ENCODE assay signal across 3 cellular contexts in the genomic region with DNA sequence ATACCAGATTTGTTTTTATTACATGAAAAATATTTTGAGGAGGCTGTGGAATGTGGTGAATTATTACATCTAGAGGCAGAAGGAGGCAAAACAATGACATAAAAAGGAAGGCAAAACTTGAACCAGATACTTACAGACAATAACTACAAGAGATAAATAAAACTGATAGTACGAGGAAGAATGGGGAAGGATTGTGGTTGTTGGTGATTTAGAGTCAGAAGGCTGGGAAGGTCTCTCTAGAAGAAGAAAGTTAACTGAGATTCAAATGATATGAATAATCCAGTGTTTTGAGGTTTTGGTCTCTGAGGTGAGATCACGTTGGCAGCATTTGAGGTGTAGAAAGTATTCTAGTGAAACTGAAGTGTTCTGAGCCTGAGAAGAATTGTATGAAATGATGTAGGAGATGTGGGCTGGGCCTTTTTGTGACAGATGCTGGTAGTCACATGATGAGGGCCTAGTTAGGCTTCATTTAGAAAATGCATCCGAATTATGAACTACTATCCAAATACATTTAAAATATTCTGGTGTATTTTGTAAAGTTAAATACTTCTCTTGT.
TF ChIP-seq lines count a peak whose summit lies in the region.

No MANE protein-coding gene starts in this region.

TF ChIP-seq in SK-N-SH treated with all-trans-retinoic acid at 6 μM for 48 hours, 23 proteins besides CTCF, POLR2A, EP300 and RAD21:
- TF ChIP-seq ISL1 (CRISPR knock-in tag; IDR thresholded peaks at IDR 0.05), result peak; percentile 18; the same call in 1 of the 2 replicates
- TF ChIP-seq ZNF70 (CRISPR knock-in tag; IDR thresholded peaks at IDR 0.05), result no peak

TF ChIP-seq in SK-N-SH, 30 proteins besides CTCF, POLR2A, EP300 and RAD21:
- no peak for TF ChIP-seq TAF1 (IDR thresholded peaks at IDR 0.05; ENCODE audit: borderline replicate concordance, low read depth, low read length)
- TF ChIP-seq FOSL2 (IDR thresholded peaks at IDR 0.05; ENCODE audit: borderline replicate concordance, low read depth), result no peak
- TF ChIP-seq, protein P1, sequence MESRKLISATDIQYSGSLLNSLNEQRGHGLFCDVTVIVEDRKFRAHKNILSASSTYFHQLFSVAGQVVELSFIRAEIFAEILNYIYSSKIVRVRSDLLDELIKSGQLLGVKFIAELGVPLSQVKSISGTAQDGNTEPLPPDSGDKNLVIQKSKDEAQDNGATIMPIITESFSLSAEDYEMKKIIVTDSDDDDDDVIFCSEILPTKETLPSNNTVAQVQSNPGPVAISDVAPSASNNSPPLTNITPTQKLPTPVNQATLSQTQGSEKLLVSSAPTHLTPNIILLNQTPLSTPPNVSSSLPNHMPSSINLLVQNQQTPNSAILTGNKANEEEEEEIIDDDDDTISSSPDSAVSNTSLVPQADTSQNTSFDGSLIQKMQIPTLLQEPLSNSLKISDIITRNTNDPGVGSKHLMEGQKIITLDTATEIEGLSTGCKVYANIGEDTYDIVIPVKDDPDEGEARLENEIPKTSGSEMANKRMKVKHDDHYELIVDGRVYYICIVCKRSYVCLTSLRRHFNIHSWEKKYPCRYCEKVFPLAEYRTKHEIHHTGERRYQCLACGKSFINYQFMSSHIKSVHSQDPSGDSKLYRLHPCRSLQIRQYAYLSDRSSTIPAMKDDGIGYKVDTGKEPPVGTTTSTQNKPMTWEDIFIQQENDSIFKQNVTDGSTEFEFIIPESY (IDR thresholded peaks at IDR 0.05; ENCODE audit: borderline replicate concordance, low read depth), result no peak
- TF ChIP-seq, protein P2, sequence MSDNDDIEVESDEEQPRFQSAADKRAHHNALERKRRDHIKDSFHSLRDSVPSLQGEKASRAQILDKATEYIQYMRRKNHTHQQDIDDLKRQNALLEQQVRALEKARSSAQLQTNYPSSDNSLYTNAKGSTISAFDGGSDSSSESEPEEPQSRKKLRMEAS (IDR thresholded peaks at IDR 0.05; ENCODE audit: low read depth), result no peak
- no peak for TF ChIP-seq ELF1 (IDR thresholded peaks at IDR 0.05)
- no peak for TF ChIP-seq JUND (IDR thresholded peaks at IDR 0.05)
- TF ChIP-seq, protein P3, sequence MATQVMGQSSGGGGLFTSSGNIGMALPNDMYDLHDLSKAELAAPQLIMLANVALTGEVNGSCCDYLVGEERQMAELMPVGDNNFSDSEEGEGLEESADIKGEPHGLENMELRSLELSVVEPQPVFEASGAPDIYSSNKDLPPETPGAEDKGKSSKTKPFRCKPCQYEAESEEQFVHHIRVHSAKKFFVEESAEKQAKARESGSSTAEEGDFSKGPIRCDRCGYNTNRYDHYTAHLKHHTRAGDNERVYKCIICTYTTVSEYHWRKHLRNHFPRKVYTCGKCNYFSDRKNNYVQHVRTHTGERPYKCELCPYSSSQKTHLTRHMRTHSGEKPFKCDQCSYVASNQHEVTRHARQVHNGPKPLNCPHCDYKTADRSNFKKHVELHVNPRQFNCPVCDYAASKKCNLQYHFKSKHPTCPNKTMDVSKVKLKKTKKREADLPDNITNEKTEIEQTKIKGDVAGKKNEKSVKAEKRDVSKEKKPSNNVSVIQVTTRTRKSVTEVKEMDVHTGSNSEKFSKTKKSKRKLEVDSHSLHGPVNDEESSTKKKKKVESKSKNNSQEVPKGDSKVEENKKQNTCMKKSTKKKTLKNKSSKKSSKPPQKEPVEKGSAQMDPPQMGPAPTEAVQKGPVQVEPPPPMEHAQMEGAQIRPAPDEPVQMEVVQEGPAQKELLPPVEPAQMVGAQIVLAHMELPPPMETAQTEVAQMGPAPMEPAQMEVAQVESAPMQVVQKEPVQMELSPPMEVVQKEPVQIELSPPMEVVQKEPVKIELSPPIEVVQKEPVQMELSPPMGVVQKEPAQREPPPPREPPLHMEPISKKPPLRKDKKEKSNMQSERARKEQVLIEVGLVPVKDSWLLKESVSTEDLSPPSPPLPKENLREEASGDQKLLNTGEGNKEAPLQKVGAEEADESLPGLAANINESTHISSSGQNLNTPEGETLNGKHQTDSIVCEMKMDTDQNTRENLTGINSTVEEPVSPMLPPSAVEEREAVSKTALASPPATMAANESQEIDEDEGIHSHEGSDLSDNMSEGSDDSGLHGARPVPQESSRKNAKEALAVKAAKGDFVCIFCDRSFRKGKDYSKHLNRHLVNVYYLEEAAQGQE (IDR thresholded peaks at IDR 0.05; ENCODE audit: low read depth, low read length), result no peak
- no peak for TF ChIP-seq EZH2phosphoT487 (IDR thresholded peaks at IDR 0.05; ENCODE audit: borderline replicate concordance, low read depth)
- no peak for TF ChIP-seq RFX5 (IDR thresholded peaks at IDR 0.05; ENCODE audit: low read length)
- TF ChIP-seq, protein P4, sequence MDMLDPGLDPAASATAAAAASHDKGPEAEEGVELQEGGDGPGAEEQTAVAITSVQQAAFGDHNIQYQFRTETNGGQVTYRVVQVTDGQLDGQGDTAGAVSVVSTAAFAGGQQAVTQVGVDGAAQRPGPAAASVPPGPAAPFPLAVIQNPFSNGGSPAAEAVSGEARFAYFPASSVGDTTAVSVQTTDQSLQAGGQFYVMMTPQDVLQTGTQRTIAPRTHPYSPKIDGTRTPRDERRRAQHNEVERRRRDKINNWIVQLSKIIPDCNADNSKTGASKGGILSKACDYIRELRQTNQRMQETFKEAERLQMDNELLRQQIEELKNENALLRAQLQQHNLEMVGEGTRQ (IDR thresholded peaks at IDR 0.05; ENCODE audit: borderline replicate concordance, low read depth, low read length), result no peak
- no peak for TF ChIP-seq NRF1 (IDR thresholded peaks at IDR 0.05; ENCODE audit: low read depth, low read length)
- no peak for TF ChIP-seq MXI1 (IDR thresholded peaks at IDR 0.05; ENCODE audit: low read depth, low read length)

TF ChIP-seq in GM12878, 131 proteins besides CTCF, POLR2A, EP300 and RAD21:
- no peak for TF ChIP-seq ZNF384 (IDR thresholded peaks at IDR 0.05; ENCODE audit: borderline replicate concordance, low read depth, low read length)
- TF ChIP-seq BHLHE40 (IDR thresholded peaks at IDR 0.05; ENCODE audit: borderline replicate concordance in 1 of 2, low read depth in 2 of 2, low read length in 1 of 2), result no peak; a peak in 1 of 4 replicates
- TF ChIP-seq, protein P5, sequence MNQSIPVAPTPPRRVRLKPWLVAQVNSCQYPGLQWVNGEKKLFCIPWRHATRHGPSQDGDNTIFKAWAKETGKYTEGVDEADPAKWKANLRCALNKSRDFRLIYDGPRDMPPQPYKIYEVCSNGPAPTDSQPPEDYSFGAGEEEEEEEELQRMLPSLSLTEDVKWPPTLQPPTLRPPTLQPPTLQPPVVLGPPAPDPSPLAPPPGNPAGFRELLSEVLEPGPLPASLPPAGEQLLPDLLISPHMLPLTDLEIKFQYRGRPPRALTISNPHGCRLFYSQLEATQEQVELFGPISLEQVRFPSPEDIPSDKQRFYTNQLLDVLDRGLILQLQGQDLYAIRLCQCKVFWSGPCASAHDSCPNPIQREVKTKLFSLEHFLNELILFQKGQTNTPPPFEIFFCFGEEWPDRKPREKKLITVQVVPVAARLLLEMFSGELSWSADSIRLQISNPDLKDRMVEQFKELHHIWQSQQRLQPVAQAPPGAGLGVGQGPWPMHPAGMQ (IDR thresholded peaks at IDR 0.05; ENCODE audit: borderline replicate concordance), result no peak
- no peak for TF ChIP-seq CEBPB (IDR thresholded peaks at IDR 0.05; ENCODE audit: borderline replicate concordance in 1 of 2, low read depth in 2 of 2, low read length in 2 of 2)
- TF ChIP-seq RAD51 (IDR thresholded peaks at IDR 0.05), result 0 out of 2 replicates have a peak, but pooled peaks have one; percentile 29
- TF ChIP-seq, protein P6, sequence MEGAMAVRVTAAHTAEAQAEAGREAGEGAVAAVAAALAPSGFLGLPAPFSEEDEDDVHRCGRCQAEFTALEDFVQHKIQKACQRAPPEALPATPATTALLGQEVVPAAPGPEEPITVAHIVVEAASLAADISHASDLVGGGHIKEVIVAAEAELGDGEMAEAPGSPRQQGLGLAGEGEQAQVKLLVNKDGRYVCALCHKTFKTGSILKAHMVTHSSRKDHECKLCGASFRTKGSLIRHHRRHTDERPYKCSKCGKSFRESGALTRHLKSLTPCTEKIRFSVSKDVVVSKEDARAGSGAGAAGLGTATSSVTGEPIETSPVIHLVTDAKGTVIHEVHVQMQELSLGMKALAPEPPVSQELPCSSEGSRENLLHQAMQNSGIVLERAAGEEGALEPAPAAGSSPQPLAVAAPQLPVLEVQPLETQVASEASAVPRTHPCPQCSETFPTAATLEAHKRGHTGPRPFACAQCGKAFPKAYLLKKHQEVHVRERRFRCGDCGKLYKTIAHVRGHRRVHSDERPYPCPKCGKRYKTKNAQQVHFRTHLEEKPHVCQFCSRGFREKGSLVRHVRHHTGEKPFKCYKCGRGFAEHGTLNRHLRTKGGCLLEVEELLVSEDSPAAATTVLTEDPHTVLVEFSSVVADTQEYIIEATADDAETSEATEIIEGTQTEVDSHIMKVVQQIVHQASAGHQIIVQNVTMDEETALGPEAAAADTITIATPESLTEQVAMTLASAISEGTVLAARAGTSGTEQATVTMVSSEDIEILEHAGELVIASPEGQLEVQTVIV (IDR thresholded peaks at IDR 0.05; ENCODE audit: borderline replicate concordance, partially characterized antibody), result no peak
